Comparison of ENCODE assay signal across 9 cellular contexts in the genomic region with DNA sequence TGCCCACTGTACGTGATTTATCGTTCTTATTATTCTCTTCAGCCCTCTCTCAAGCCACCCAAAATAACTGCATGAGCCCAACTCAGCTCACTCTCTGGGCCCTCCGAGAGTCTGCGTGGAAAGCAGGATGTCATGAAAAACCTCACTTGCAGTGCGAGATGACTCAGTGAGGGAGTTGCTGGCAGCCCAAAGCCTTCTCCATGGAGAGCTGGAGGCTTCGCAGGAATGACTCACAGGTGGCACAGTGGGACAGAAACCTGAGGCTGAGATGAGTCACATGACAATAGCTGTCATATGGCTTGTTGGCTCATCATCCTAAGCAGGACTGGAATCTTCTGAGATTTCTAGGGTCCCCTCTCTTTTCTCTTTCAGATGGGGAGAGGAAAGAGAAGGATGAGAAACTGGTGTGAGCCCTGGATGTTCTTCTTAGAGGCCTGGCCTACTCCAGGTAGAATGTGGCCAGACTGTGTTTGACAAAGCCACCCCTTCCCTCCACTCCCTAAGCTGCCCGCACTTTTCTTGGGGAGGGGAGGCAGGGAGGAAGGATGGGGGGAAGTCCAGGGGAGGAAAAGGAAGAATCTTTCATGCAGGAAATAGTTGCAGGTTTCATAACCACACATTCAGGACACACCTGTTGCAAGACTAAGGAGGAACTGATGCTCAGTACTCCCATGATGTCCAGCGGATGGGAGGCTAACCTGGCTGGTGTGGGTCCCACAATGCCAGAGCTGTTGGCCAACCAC.
DNase-seq lines count a peak whose midpoint lies in the region; ATAC-seq, FAIRE-seq and TF ChIP-seq lines count a peak whose summit lies in the region.
"Had no signal": no experiment of that assay in that cellular context is flagged by ENCODE, and none has a peak within 500 bp of the region (broad histone marks: within the 10 kb centered on the region; RNA-seq: fewer than 3 reads in every experiment).

No MANE protein-coding gene starts in this region.

- no peak overlapping the region for H3K27ac Mint-ChIP-seq in CD14-positive monocyte

- peak; percentile 33 for DNase-seq in IMR-90
- peak; percentile 83 for DNase-seq in bronchial epithelial cell (ENCODE audit: low read depth)
- peak; percentile 46 for DNase-seq in pons (ENCODE audit: low spot score)
- DNase-seq in GM13976 (ENCODE audit: low spot score): no peak
- no peak for DNase-seq in CD14-positive monocyte (ENCODE audit: low spot score)
- no peak for DNase-seq in amniotic stem cell (lab: John Stamatoyannopoulos, UW)

- no peaks in the 10 kb centered on the region for H3K9me1 ChIP-seq in IMR-90 (ENCODE audit: insufficient read depth, low read length)

- in situ Hi-C loops in IMR-90 (cut with MboI; ENCODE audit: low sequenced_read_pairs): loop anchor here (10.0 kb wide), 1 partner anchor 58 kb away; no protein-coding TSS in a partner anchor
- in situ Hi-C loops in GM13976 (cut with MboI; ENCODE audit: low sequenced_read_pairs, unreplicated experiment): no loop called here

- no peak overlapping the region for H4K8ac ChIP-seq in IMR-90 (ENCODE audit: low read depth in 2 of 2, low read length in 2 of 2)

- peaks cover 4 to 7% (median 5%) of the 10 kb centered on the region in 3 donors for H3K27me3 Mint-ChIP-seq in CD14-positive monocyte (ENCODE audit: low read depth in 3 of 3)

- peaks cover 2% of the 10 kb centered on the region for H3K4me1 Mint-ChIP-seq in CD14-positive monocyte

- H3K9ac ChIP-seq in BLaER1 (no peak overlapping the region), IMR-90 (ENCODE audit: low read depth, low read length) (no peak overlapping the region)

- no peaks in the 10 kb centered on the region for H3K36me3 ChIP-seq in BLaER1
- H3K36me3 ChIP-seq in IMR-90 (ENCODE audit: control insufficient read depth, insufficient read depth, low read length): no peaks in the 10 kb centered on the region
- no peaks in the 10 kb centered on the region for H3K36me3 ChIP-seq in bronchial epithelial cell (ENCODE audit: control insufficient read depth, insufficient read depth, low read length)

- no peak overlapping the region for H2BK5ac ChIP-seq in IMR-90 (ENCODE audit: low read depth, low read length, poor library complexity, severe bottlenecking)

- H2AFZ ChIP-seq in IMR-90 (replicated peaks; ENCODE audit: low read length, poor library complexity): no peak overlapping the region

- H3K23ac ChIP-seq in IMR-90 (ENCODE audit: low read depth, low read length): no peak overlapping the region

- no peak overlapping the region for H3K14ac ChIP-seq in IMR-90 (replicated peaks; ENCODE audit: low read depth, low read length)

- H4K20me1 ChIP-seq in BLaER1 (no peaks in the 10 kb centered on the region), IMR-90 (ENCODE audit: insufficient read depth, low read length) (no peaks in the 10 kb centered on the region)

- H2AK9ac ChIP-seq in IMR-90 (replicated peaks; ENCODE audit: low read depth, low read length, poor library complexity): no peak overlapping the region

- H3K4me1 ChIP-seq in BLaER1 (peaks cover 43% of the 10 kb centered on the region), IMR-90 (ENCODE audit: control insufficient read depth, insufficient read depth, low read length) (no peaks in the 10 kb centered on the region)
- H3K4me1 ChIP-seq: body of pancreas had no signal

- no peak overlapping the region for H2BK120ac ChIP-seq in IMR-90 (ENCODE audit: low read depth, low read length)

- H3K4me3 ChIP-seq in BLaER1 (no peak overlapping the region), IMR-90 (ENCODE audit: insufficient read depth, low read depth, low read length) (no peak overlapping the region), bronchial epithelial cell (ENCODE audit: low read depth, low read length) (no peak overlapping the region)
- H3K4me3 ChIP-seq: body of pancreas had no signal

- no peaks in the 10 kb centered on the region for H3K36me3 Mint-ChIP-seq in CD14-positive monocyte

- H3K4ac ChIP-seq in IMR-90 (ENCODE audit: low read depth, low read length): no peak overlapping the region

- TF ChIP-seq POLR2A in IMR-90 (IDR thresholded peaks at IDR 0.05; ENCODE audit: low read depth, low read length): no peak

- H4K91ac ChIP-seq in IMR-90 (ENCODE audit: insufficient read depth, low read depth, low read length): no peak overlapping the region

- POLR2A ChIA-PET in IMR-90 (lab: Charles Lee; ENCODE audit: unreplicated experiment): no interaction called here

- no peak overlapping the region for H3K4me3 Mint-ChIP-seq in CD14-positive monocyte

- ATAC-seq in IMR-90 (ENCODE audit: low read depth) (no peak), HG03521 (IDR thresholded peaks at IDR 0.05; ENCODE audit: unreplicated experiment) (no peak)
- ATAC-seq: body of pancreas had no signal

- no TSS peak for BruUV-seq in IMR-90 (replicated peaks; lab: Mats Ljungman, UMichigan)

- no peak overlapping the region for H2BK20ac ChIP-seq in IMR-90 (ENCODE audit: low read depth, low read length)

- no peaks in the 10 kb centered on the region for H3K27me3 ChIP-seq in BLaER1
- no peaks in the 10 kb centered on the region for H3K27me3 ChIP-seq in IMR-90 (ENCODE audit: control insufficient read depth, insufficient read depth, low read length)
- no peaks in the 10 kb centered on the region for H3K27me3 ChIP-seq in bronchial epithelial cell (ENCODE audit: control insufficient read depth, insufficient read depth, low read length)

- WGBS in IMR-90 (ENCODE audit: extremely low coverage in 2 of 2, insufficient read length in 1 of 2), 2 experiments: 17% methylated on average over 2 of the region's 8 CpGs; no CpG with 5 or more reads in 1 of the 2 experiments

- no peak overlapping the region for H4K5ac ChIP-seq in IMR-90 (ENCODE audit: low read depth, low read length)

- no peak overlapping the region for H3K56ac ChIP-seq in IMR-90 (ENCODE audit: extremely low read depth, insufficient read depth, low read length)

- H3K4me2 ChIP-seq in BLaER1 (peak overlapping the region; percentile 56), IMR-90 (ENCODE audit: low read depth, low read length) (no peak overlapping the region)

- H3K9me3 ChIP-seq in BLaER1: no peaks in the 10 kb centered on the region
- H3K9me3 ChIP-seq in IMR-90 (ENCODE audit: control insufficient read depth, insufficient read depth, low read length): peaks cover 47% of the 10 kb centered on the region
- H3K9me3 ChIP-seq: body of pancreas had no signal

- no peak overlapping the region for H3K18ac ChIP-seq in IMR-90 (ENCODE audit: low read depth, low read length)

- TF ChIP-seq CTCF in IMR-90 (conservative IDR thresholded peaks at IDR 0.05; ENCODE audit: low read depth, low read length): no peak
- TF ChIP-seq CTCF in bronchial epithelial cell (IDR thresholded peaks at IDR 0.05; ENCODE audit: insufficient read depth, low read length, severe bottlenecking): no peak
- TF ChIP-seq CTCF in GM13976 (IDR thresholded peaks at IDR 0.05; ENCODE audit: borderline replicate concordance, control extremely low read depth, extremely low read depth, insufficient read depth, missing control alignments): no peak
- TF ChIP-seq CTCF in CD14-positive monocyte (IDR thresholded peaks at IDR 0.05): no peak

- H3K79me1 ChIP-seq in IMR-90 (ENCODE audit: low read depth in 1 of 2, low read length in 2 of 2): no peaks in the 10 kb centered on the region

- H3K27ac ChIP-seq in BLaER1 (no peak overlapping the region), IMR-90 (ENCODE audit: insufficient read depth, low read length) (no peak overlapping the region)
- H3K27ac ChIP-seq: body of pancreas had no signal

- intact Hi-C loops in IMR-90 (cut with micrococcal nuclease) (no loop called here), CD14-positive monocyte (cut with micrococcal nuclease) (no loop called here)

- CTCF ChIA-PET in IMR-90 (lab: Yijun Ruan, JAX): no interaction called here

- no peak overlapping the region for H2AK5ac ChIP-seq in IMR-90 (ENCODE audit: low read depth, low read length)

- no peak overlapping the region for H2BK15ac ChIP-seq in IMR-90 (ENCODE audit: low read depth, low read length)

- no peaks in the 10 kb centered on the region for H3K9me3 Mint-ChIP-seq in CD14-positive monocyte

- dilution Hi-C loops in IMR-90 (cut with HindIII; ENCODE audit: low sequenced_read_pairs, unreplicated experiment): no loop called here

- no peak for TF ChIP-seq RAD21 in IMR-90 (IDR thresholded peaks at IDR 0.05; ENCODE audit: low read length)

- FAIRE-seq in bronchial epithelial cell (lab: Jason Lieb, UNC): peak; percentile 93

TF ChIP-seq in IMR-90, 13 proteins besides CTCF, POLR2A, EP300 and RAD21:
- TF ChIP-seq BHLHE40 (IDR thresholded peaks at IDR 0.05; ENCODE audit: low read depth, low read length): no peak
- TF ChIP-seq, protein P1, sequence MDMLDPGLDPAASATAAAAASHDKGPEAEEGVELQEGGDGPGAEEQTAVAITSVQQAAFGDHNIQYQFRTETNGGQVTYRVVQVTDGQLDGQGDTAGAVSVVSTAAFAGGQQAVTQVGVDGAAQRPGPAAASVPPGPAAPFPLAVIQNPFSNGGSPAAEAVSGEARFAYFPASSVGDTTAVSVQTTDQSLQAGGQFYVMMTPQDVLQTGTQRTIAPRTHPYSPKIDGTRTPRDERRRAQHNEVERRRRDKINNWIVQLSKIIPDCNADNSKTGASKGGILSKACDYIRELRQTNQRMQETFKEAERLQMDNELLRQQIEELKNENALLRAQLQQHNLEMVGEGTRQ (IDR thresholded peaks at IDR 0.05; ENCODE audit: low read depth, low read length): peak; percentile 41; the same call in 1 of the 2 replicates

Comparison
In these comparisons a context has a peak if more than half of its experiments do, and no peak if none do; other contexts are left out.
1. DNase-seq: peak in IMR-90 (single experiment), bronchial epithelial cell (single experiment) and pons (single experiment); none in GM13976 (single experiment), CD14-positive monocyte (single experiment) and amniotic stem cell (single experiment).